18 cellular contexts compared by ENCODE assay signal in genomic region chr10:65213170-65213569, GRCh38.
A peak's percentile ranks its signal among the peaks of the same experiment; 100 is the strongest.
DNase-seq lines count a peak whose midpoint lies in the region; ATAC-seq and TF ChIP-seq lines count a peak whose summit lies in the region.
"Had no signal": no experiment of that assay in that cellular context is flagged by ENCODE, and none has a peak within 500 bp of the region (broad histone marks: within the 10 kb centered on the region; RNA-seq: fewer than 3 reads in every experiment).

No MANE protein-coding gene starts in this region.

- H2AFZ ChIP-seq in PC-9, result 0 out of 2 replicates have a peak overlapping the region, but pooled peaks have one; percentile 65

- DNase-seq in PC-9, result no peak
- DNase-seq in T-helper 2 cell, result no peak
- DNase-seq in NCI-H69 (lab: John Stamatoyannopoulos, UW), result no peak
- DNase-seq: BE2C; C1 segment of cervical spinal cord; CD4-positive, CD25-positive, alpha-beta regulatory T cell; CD8-positive, alpha-beta memory T cell; COR-L47; DMS 273 treated with DMSO at 0.1 percent for 48 hours; DMS53; DND-41; EL; Karpas-422; KBM-7 had no signal

- intact Hi-C loops in PC-9 (cut with micrococcal nuclease; ENCODE audit: unreplicated experiment), result no loop called here

- no peaks in the 10 kb centered on the region for H4K20me1 ChIP-seq in PC-9 (ENCODE audit: insufficient read depth)

- BruUV-seq in PC-9 (replicated peaks; lab: Mats Ljungman, UMichigan), result no TSS peak

- H3K9me3 ChIP-seq in PC-9 (ENCODE audit: insufficient read depth, low read depth), result no peaks in the 10 kb centered on the region
- H3K9me3 ChIP-seq: BE2C, HAP-1 had no signal

- H3K36me3 ChIP-seq in PC-9 (ENCODE audit: low read depth), result no peaks in the 10 kb centered on the region
- H3K36me3 ChIP-seq: BE2C, HAP-1 had no signal

- no peaks in the 10 kb centered on the region for H3K9me2 ChIP-seq in PC-9 (ENCODE audit: insufficient read depth)

- ATAC-seq in GM18502 (IDR thresholded peaks at IDR 0.05; ENCODE audit: poor library complexity, unreplicated experiment), result peak; percentile 48
- peak; percentile 94 for ATAC-seq in HG02610 (IDR thresholded peaks at IDR 0.05; ENCODE audit: unreplicated experiment)
- ATAC-seq in GM21390 (IDR thresholded peaks at IDR 0.05; ENCODE audit: unreplicated experiment), result no peak

- H3K27ac ChIP-seq in PC-9, result no peak overlapping the region

- POLR2A ChIA-PET in PC-9 (lab: Charles Lee; ENCODE audit: unreplicated experiment), result no interaction called here

- no peak overlapping the region for H3K4me3 ChIP-seq in PC-9
- H3K4me3 ChIP-seq: HAP-1 had no signal

- no peaks in the 10 kb centered on the region for H3K27me3 ChIP-seq in PC-9 (ENCODE audit: insufficient read depth, low read depth)
- H3K27me3 ChIP-seq: BE2C had no signal

- CTCF ChIA-PET in PC-9 (lab: Charles Lee), result no interaction called here

- no peaks in the 10 kb centered on the region for H3K79me2 ChIP-seq in PC-9 (ENCODE audit: low read depth)

- TF ChIP-seq CTCF in PC-9 (conservative IDR thresholded peaks at IDR 0.05), result no peak

- H3F3A ChIP-seq in PC-9 (ENCODE audit: insufficient read depth, low read depth), result no peaks in the 10 kb centered on the region

- no peaks in the 10 kb centered on the region for H3K4me1 ChIP-seq in PC-9 (replicated peaks; ENCODE audit: insufficient read depth)
- H3K4me1 ChIP-seq: BE2C, HAP-1 had no signal

- no peak overlapping the region for H3K4me2 ChIP-seq in PC-9
